ENCODE assay signal across 10 cellular contexts in the genomic region with DNA sequence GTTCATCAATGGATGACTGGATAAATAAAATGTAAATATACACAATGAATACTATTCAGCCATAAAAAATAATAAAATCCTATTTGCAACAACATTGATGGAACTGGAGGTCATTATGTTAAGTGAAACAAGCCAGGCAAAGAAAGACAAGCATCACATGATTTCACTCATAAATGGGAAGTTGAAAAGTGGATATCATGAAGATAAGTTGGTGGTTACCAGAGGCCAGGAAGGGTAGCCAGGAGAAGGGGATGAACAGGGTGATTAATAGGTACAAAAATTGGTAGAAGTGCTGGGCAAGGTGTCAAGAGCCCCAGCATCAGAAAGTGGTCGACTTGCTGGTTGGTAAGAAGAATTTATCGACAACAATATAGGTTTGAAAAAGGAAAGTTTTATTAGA. TPM values are rescaled to one million over a fixed set of nuclear protein-coding genes. Genes with fewer than 3 reads are reported as not detected.
DNase-seq lines count a peak whose midpoint lies in the region; ATAC-seq, FAIRE-seq and TF ChIP-seq lines count a peak whose summit lies in the region.
"Had no signal": no experiment of that assay in that cellular context is flagged by ENCODE, and none has a peak within 500 bp of the region (broad histone marks: within the 10 kb centered on the region; RNA-seq: fewer than 3 reads in every experiment).

No MANE protein-coding gene starts in this region.

- in situ Hi-C loops in GM12878 (cut with MboI): no loop called here

- no peaks in the 10 kb centered on the region for H3K9me3 ChIP-seq in CD4-positive, CD25-positive, alpha-beta regulatory T cell (ENCODE audit: control insufficient read depth in 2 of 2, low read length in 2 of 2)
- H3K9me3 ChIP-seq in GM12878 (replicated peaks; ENCODE audit: control insufficient read depth, insufficient read depth, low read length) (no peaks in the 10 kb centered on the region), prostate gland (no peaks in the 10 kb centered on the region)
- H3K9me3 ChIP-seq: mucosa of descending colon had no signal

- peaks cover 8% of the 10 kb centered on the region for H3K27me3 Mint-ChIP-seq in CD4-positive, CD25-positive, alpha-beta regulatory T cell
- H3K27me3 Mint-ChIP-seq in naive thymus-derived CD8-positive, alpha-beta T cell: peaks cover 0 to 2% (median 0%) of the 10 kb centered on the region in 5 donors

- intact Hi-C loops in GM12878 (cut with micrococcal nuclease; ENCODE audit: unreplicated experiment) (no loop called here), prostate gland (cut with DNase I) (no loop called here)

- POLR2A ChIA-PET in GM12878 (lab: Charles Lee): no interaction called here
- POLR2A ChIA-PET in naive thymus-derived CD8-positive, alpha-beta T cell (lab: Charles Lee): no interaction called here

- ATAC-seq in CD4-positive, CD25-positive, alpha-beta regulatory T cell (ENCODE audit: low read depth in 2 of 2): no peak
- ATAC-seq in GM12878: no peak
- no peak for ATAC-seq in naive thymus-derived CD8-positive, alpha-beta T cell
- no peak for ATAC-seq in GM18867 (IDR thresholded peaks at IDR 0.05; ENCODE audit: unreplicated experiment)
- ATAC-seq in GM21825 (IDR thresholded peaks at IDR 0.05; ENCODE audit: unreplicated experiment): no peak
- ATAC-seq in GM19023 (IDR thresholded peaks at IDR 0.05; ENCODE audit: unreplicated experiment): no peak
- ATAC-seq: mucosa of descending colon had no signal

- H2AFZ ChIP-seq in KMS-11 (ENCODE audit: low read depth) (0 out of 2 replicates have a peak overlapping the region, but pooled peaks have one; percentile 80), GM12878 (ENCODE audit: control insufficient read depth, low read depth, low read length) (no peak overlapping the region)

- H3K4me3 Mint-ChIP-seq in CD4-positive, CD25-positive, alpha-beta regulatory T cell: peak overlapping the region; percentile 91 to 100 (median 98)
- peak overlapping the region; percentile 83 to 100 (median 98) for H3K4me3 Mint-ChIP-seq in naive thymus-derived CD8-positive, alpha-beta T cell

- H3K27ac ChIP-seq in CD4-positive, CD25-positive, alpha-beta regulatory T cell (ENCODE audit: insufficient read depth, low read length, poor library complexity, severe bottlenecking): peak overlapping the region; percentile 95
- H3K27ac ChIP-seq in KMS-11 (no peak overlapping the region), GM12878 (ENCODE audit: control insufficient read depth, insufficient read depth) (no peak overlapping the region), prostate gland (no peak overlapping the region)

- peaks cover 16% of the 10 kb centered on the region for H3K36me3 ChIP-seq in CD4-positive, CD25-positive, alpha-beta regulatory T cell (ENCODE audit: control insufficient read depth, insufficient read depth, low read length)
- H3K36me3 ChIP-seq in KMS-11 (ENCODE audit: insufficient read depth): peaks cover 6% of the 10 kb centered on the region; the same call in 1 of the 2 replicates
- peaks cover 0 to 13% of the 10 kb centered on the region in 2 experiments; a peak in 2 of 4 replicates for H3K36me3 ChIP-seq in GM12878 (ENCODE audit: control insufficient read depth in 2 of 2, insufficient read depth in 2 of 2, low read length in 1 of 2)
- H3K36me3 ChIP-seq in prostate gland: no peaks in the 10 kb centered on the region

- 95% methylated on average over 2 of the region's 2 CpGs for WGBS in GM12878 (ENCODE audit: insufficient coverage, insufficient replicate concordance, low lambda C conversion rate, missing lambda C conversion rate)
- whole genome bisulfite sequencing in prostate gland: 85% methylated on average over 2 of the region's 2 CpGs

- TF ChIP-seq POLR2A in GM12878 (IDR thresholded peaks at IDR 0.05; ENCODE audit: low read depth, low read length) (no peak), prostate gland (IDR thresholded peaks at IDR 0.05) (no peak)

- CTCF ChIA-PET in GM12878 (lab: Yijun Ruan, JAX): no interaction called here

- H3K4me2 ChIP-seq in KMS-11: peak overlapping the region; percentile 61
- H3K4me2 ChIP-seq in GM12878 (ENCODE audit: control insufficient read depth, insufficient read depth): peak overlapping the region; percentile 87

- FAIRE-seq in GM12878 (lab: Jason Lieb, UNC): no peak

- H3K27me3 ChIP-seq in CD4-positive, CD25-positive, alpha-beta regulatory T cell (ENCODE audit: control insufficient read depth, insufficient read depth, low read length): no peaks in the 10 kb centered on the region
- no peaks in the 10 kb centered on the region for H3K27me3 ChIP-seq in KMS-11 (ENCODE audit: insufficient read depth, low read depth)
- H3K27me3 ChIP-seq in GM12878 (replicated peaks in 1 of 2; ENCODE audit: control insufficient read depth in 2 of 2, insufficient read depth in 2 of 2, low read length in 1 of 2): no peaks in the 10 kb centered on the region
- H3K27me3 ChIP-seq in prostate gland (replicated peaks; ENCODE audit: insufficient read depth): no peaks in the 10 kb centered on the region

- peaks cover 34 to 78% (median 60%) of the 10 kb centered on the region in 4 donors for H3K4me1 Mint-ChIP-seq in CD4-positive, CD25-positive, alpha-beta regulatory T cell
- H3K4me1 Mint-ChIP-seq in naive thymus-derived CD8-positive, alpha-beta T cell: peaks cover 14 to 67% (median 56%) of the 10 kb centered on the region in 4 donors

- peaks cover 63% of the 10 kb centered on the region for H3K4me1 ChIP-seq in CD4-positive, CD25-positive, alpha-beta regulatory T cell (ENCODE audit: control insufficient read depth, insufficient read depth, low read length, poor library complexity, severe bottlenecking)
- peaks cover 24% of the 10 kb centered on the region for H3K4me1 ChIP-seq in KMS-11 (ENCODE audit: low read depth, poor library complexity, severe bottlenecking)
- peaks cover 6% of the 10 kb centered on the region; the same call in 1 of the 2 replicates for H3K4me1 ChIP-seq in GM12878 (ENCODE audit: control insufficient read depth, insufficient read depth, low read length)
- H3K4me1 ChIP-seq in prostate gland (replicated peaks): peaks cover 10% of the 10 kb centered on the region

- TF ChIP-seq RAD21 in GM12878 (IDR thresholded peaks at IDR 0.05; ENCODE audit: insufficient read depth, low read depth, low read length): no peak

- H4K20me1 ChIP-seq in KMS-11 (ENCODE audit: insufficient read depth) (no peaks in the 10 kb centered on the region), GM12878 (ENCODE audit: control insufficient read depth, insufficient read depth) (no peaks in the 10 kb centered on the region)

- H3K9me3 Mint-ChIP-seq in CD4-positive, CD25-positive, alpha-beta regulatory T cell: peaks cover 0 to 1% (median 0%) of the 10 kb centered on the region in 7 donors
- H3K9me3 Mint-ChIP-seq in naive thymus-derived CD8-positive, alpha-beta T cell: no peaks in the 10 kb centered on the region

- SMC1A ChIA-PET in GM12878 (lab: Charles Lee; ENCODE audit: uncharacterized antibody, unreplicated experiment): interaction anchor here (2.5 kb wide), 1 partner anchor 16 kb away, joined by 5 read pairs; no protein-coding TSS in a partner anchor

- H3K4me3 ChIP-seq in CD4-positive, CD25-positive, alpha-beta regulatory T cell (ENCODE audit: low read depth, low read length): peak overlapping the region; percentile 95
- H3K4me3 ChIP-seq in KMS-11 (IDR thresholded peaks at IDR 0.05; ENCODE audit: insufficient read depth, low read depth, low read length) (no peak overlapping the region), GM12878 (0 out of 2 replicates have a peak overlapping the region, but pooled peaks have one; percentile 92), prostate gland (no peak overlapping the region)
- H3K4me3 ChIP-seq: mucosa of descending colon had no signal

- H3K9ac ChIP-seq in KMS-11 (no peak overlapping the region), GM12878 (ENCODE audit: control insufficient read depth, insufficient read depth, low read length) (peak overlapping the region; percentile 93; the same call in 1 of the 2 replicates)

- peak overlapping the region; percentile 97 to 98 (median 97) for H3K27ac Mint-ChIP-seq in CD4-positive, CD25-positive, alpha-beta regulatory T cell
- peak overlapping the region; percentile 95 to 100 (median 98) for H3K27ac Mint-ChIP-seq in naive thymus-derived CD8-positive, alpha-beta T cell

- TF ChIP-seq EP300 in GM12878 (IDR thresholded peaks at IDR 0.05; ENCODE audit: borderline replicate concordance in 1 of 2, control insufficient read depth in 1 of 2, low read depth in 2 of 2, low read length in 2 of 2): no peak

- no peak for TF ChIP-seq CTCF in KMS-11 (conservative IDR thresholded peaks at IDR 0.05; ENCODE audit: low read depth, low read length)
- no peak for TF ChIP-seq CTCF in GM12878 (IDR thresholded peaks at IDR 0.05 in 2 of 3, conservative IDR thresholded peaks at IDR 0.05 in 1 of 3; ENCODE audit: control insufficient read depth in 2 of 3, extremely low read depth in 1 of 3, insufficient read depth in 1 of 3, low read depth in 3 of 3, low read length in 3 of 3)
- TF ChIP-seq CTCF in prostate gland (IDR thresholded peaks at IDR 0.05): no peak

- H3K79me2 ChIP-seq in KMS-11 (ENCODE audit: insufficient read depth, low read depth): peaks cover 28% of the 10 kb centered on the region
- H3K79me2 ChIP-seq in GM12878 (ENCODE audit: control insufficient read depth, insufficient read depth, low read length): peaks cover 40% of the 10 kb centered on the region

- no peak for DNase-seq in CD4-positive, CD25-positive, alpha-beta regulatory T cell
- no peak for DNase-seq in GM12878 (ENCODE audit: low read depth, low spot score)
- DNase-seq in naive thymus-derived CD8-positive, alpha-beta T cell: no peak
- DNase-seq in prostate gland (ENCODE audit: low spot score): no peak
- DNase-seq: GF-D8, mucosa of descending colon had no signal

- RAD21 ChIA-PET in GM12878 (lab: Charles Lee; ENCODE audit: unreplicated experiment): no interaction called here

- peaks cover 12% of the 10 kb centered on the region for H3K36me3 Mint-ChIP-seq in CD4-positive, CD25-positive, alpha-beta regulatory T cell
- peaks cover 0 to 22% (median 3%) of the 10 kb centered on the region in 3 donors for H3K36me3 Mint-ChIP-seq in naive thymus-derived CD8-positive, alpha-beta T cell

- BruUV-seq in GM12878 (replicated peaks; lab: Mats Ljungman, UMichigan): no TSS peak

RNA-seq across cellular contexts. Expression of a gene that starts 1.3 kb away (rescaled TPM):
- 150 TPM for total RNA-seq in CD4-positive, CD25-positive, alpha-beta regulatory T cell
- 100 to 1,000 TPM; 453 to 527 (median 478) TPM for polyA plus RNA-seq in CD4-positive, CD25-positive, alpha-beta regulatory T cell
- 40.2 and 45.4 TPM in 2 replicates for total RNA-seq in GM12878 (2013; cell fraction: nucleolus; rRNA removed)
- total RNA-seq in GM12878 (2014; rRNA removed) (267 and 294 TPM in 2 replicates), GM12878 (2014; rRNA removed; fragmentation: Illumina TruSeq; extraction: Trizol) (293 and 296 TPM in 2 replicates), GM12878 (2021) (405 and 406 TPM in 2 replicates), prostate gland (100 to 1,000 TPM; 156 to 284 TPM)
- polyA plus RNA-seq in GM12878 (2011; ENCODE audit: low read depth): 273 TPM
- polyA plus RNA-seq in GM12878 (2011; rRNA removed) (523 and 619 TPM in 2 replicates), GM12878 (2014; fragmentation: Illumina TruSeq; extraction: Trizol) (391 and 465 TPM in 2 replicates), GM12878 (2014; fragmentation: Nextera tagmentation; extraction: Ambion mirVana) (1,000 to 10,000 TPM in 1 of 2 experiments, 100 to 1,000 TPM in 1; 948 to 1,056 TPM), GM12878 (2014; rRNA removed) (416 and 466 TPM in 2 replicates), GM12878 (2016; fragmentation: Nextera tagmentation; extraction: Ambion mirVana) (100 to 1,000 TPM; 717 to 720 TPM)
- polyA plus RNA-seq in GM12878 (2011; cell fraction: cytosol; rRNA removed): 271 and 290 TPM in 2 replicates
- 199 and 211 TPM in 2 replicates for polyA plus RNA-seq in GM12878 (2011; cell fraction: nucleus; rRNA removed)
- 355 and 386 TPM in 2 replicates for polyA plus RNA-seq in GM12878 (2012)
- 130 and 135 TPM in 2 replicates for polyA minus RNA-seq in GM12878 (2011; rRNA and poly(A)+ RNA removed)
- 54.5 and 67.0 TPM in 2 replicates for polyA minus RNA-seq in GM12878 (2011; cell fraction: cytosol; rRNA and poly(A)+ RNA removed)
- polyA minus RNA-seq in GM12878 (2011; cell fraction: nucleus; rRNA and poly(A)+ RNA removed): 26.0 and 41.7 TPM in 2 replicates
- 100 to 1,000 TPM; 110 to 113 TPM for total RNA-seq in naive thymus-derived CD8-positive, alpha-beta T cell
- 100 to 1,000 TPM; 318 to 348 (median 345) TPM for polyA plus RNA-seq in naive thymus-derived CD8-positive, alpha-beta T cell

RNA-seq across cellular contexts. Expression of a gene that starts 19.5 kb away (rescaled TPM):
- 30.9 TPM for total RNA-seq in CD4-positive, CD25-positive, alpha-beta regulatory T cell
- 10 to 100 TPM; 10.3 to 35.6 (median 23.0) TPM for polyA plus RNA-seq in CD4-positive, CD25-positive, alpha-beta regulatory T cell
- total RNA-seq in GM12878 (2013; cell fraction: nucleolus; rRNA removed): 22.8 and 24.3 TPM in 2 replicates
- total RNA-seq in GM12878 (2014; rRNA removed): 4.0 and 4.4 TPM in 2 replicates
- 5.9 and 7.0 TPM in 2 replicates for total RNA-seq in GM12878 (2014; rRNA removed; fragmentation: Illumina TruSeq; extraction: Trizol)
- total RNA-seq in GM12878 (2021): 5.6 and 7.6 TPM in 2 replicates
- polyA plus RNA-seq in GM12878 (2011; ENCODE audit: low read depth): 0.33 TPM
- polyA plus RNA-seq in GM12878 (2011; rRNA removed): 24.7 and 25.6 TPM in 2 replicates
- 17.5 and 21.8 TPM in 2 replicates for polyA plus RNA-seq in GM12878 (2011; cell fraction: cytosol; rRNA removed)
- polyA plus RNA-seq in GM12878 (2011; cell fraction: nucleus; rRNA removed): 7.0 and 7.8 TPM in 2 replicates
- polyA plus RNA-seq in GM12878 (2012): 1.1 and 1.2 TPM in 2 replicates
- 5.4 and 5.7 TPM in 2 replicates for polyA plus RNA-seq in GM12878 (2014; fragmentation: Illumina TruSeq; extraction: Trizol)
- 1 to 10 TPM; 7.5 to 9.2 TPM for polyA plus RNA-seq in GM12878 (2014; fragmentation: Nextera tagmentation; extraction: Ambion mirVana)
- polyA plus RNA-seq in GM12878 (2014; rRNA removed): 4.0 and 5.9 TPM in 2 replicates
- 1 to 10 TPM; 2.0 to 2.2 TPM for polyA plus RNA-seq in GM12878 (2016; fragmentation: Nextera tagmentation; extraction: Ambion mirVana)
- polyA minus RNA-seq in GM12878 (2011; rRNA and poly(A)+ RNA removed): 36.5 and 45.8 TPM in 2 replicates
- polyA minus RNA-seq in GM12878 (2011; cell fraction: cytosol; rRNA and poly(A)+ RNA removed): 9.9 and 10.0 TPM in 2 replicates
- polyA minus RNA-seq in GM12878 (2011; cell fraction: nucleus; rRNA and poly(A)+ RNA removed): 4.0 and 6.0 TPM in 2 replicates
- under 1 TPM; 0.05 to 0.25 TPM for total RNA-seq in naive thymus-derived CD8-positive, alpha-beta T cell
- 1 to 10 TPM in 1 of 3 donors, under 1 TPM in 2; 0.15 to 5.1 (median 0.24) TPM for polyA plus RNA-seq in naive thymus-derived CD8-positive, alpha-beta T cell
- total RNA-seq in prostate gland: not detected

Comparison
In these comparisons a context has a peak if more than half of its experiments do, and no peak if none do; other contexts are left out.
1. H3K4me3 ChIP-seq: peak in CD4-positive, CD25-positive, alpha-beta regulatory T cell (single experiment) and GM12878 (single experiment); none in KMS-11 (single experiment) and prostate gland (0 of 2).